ENCODE assay signal across 9 cellular contexts in the genomic region with DNA sequence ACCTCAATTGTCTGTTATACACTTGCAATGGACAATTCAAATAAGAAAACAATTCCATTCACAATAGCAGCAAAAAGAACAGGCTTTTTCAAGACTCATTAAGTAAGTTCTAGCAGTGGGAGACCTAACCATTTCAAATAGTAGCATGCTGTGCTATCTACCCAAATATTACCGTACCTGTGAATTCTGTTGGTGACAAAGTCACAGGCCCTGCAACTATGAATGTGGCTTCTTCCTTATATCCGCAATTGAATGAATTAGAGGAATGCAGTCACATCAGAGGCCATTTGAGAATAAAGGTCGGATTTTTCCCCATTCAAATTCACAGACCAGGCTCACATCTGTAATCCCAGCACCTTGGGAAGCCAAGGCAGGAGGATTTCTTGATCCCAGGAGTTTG. TPM values are rescaled to one million over a fixed set of nuclear protein-coding genes. Genes with fewer than 3 reads are reported as not detected.
DNase-seq lines count a peak whose midpoint lies in the region; FAIRE-seq and TF ChIP-seq lines count a peak whose summit lies in the region.
"Had no signal": no experiment of that assay in that cellular context is flagged by ENCODE, and none has a peak within 500 bp of the region (broad histone marks: within the 10 kb centered on the region; RNA-seq: fewer than 3 reads in every experiment).

No MANE protein-coding gene starts in this region.

- H3K4me1 ChIP-seq in OCI-LY3 (ENCODE audit: low read length): peaks cover 33% of the 10 kb centered on the region
- H3K4me1 ChIP-seq in stomach: peaks cover 24 to 46% (median 37%) of the 10 kb centered on the region in 4 donors

- TF ChIP-seq CTCF in OCI-LY3 (IDR thresholded peaks at IDR 0.05; ENCODE audit: low read depth, low read length) (no peak), fibroblast of pulmonary artery (IDR thresholded peaks at IDR 0.05; ENCODE audit: low read length, missing control alignments) (no peak), stomach (IDR thresholded peaks at IDR 0.05) (no peak)

- peak overlapping the region; percentile 83 for H3K9ac ChIP-seq in OCI-LY3 (ENCODE audit: low read length)

- no peak for TF ChIP-seq POLR2A in stomach (IDR thresholded peaks at IDR 0.05)

- no peaks in the 10 kb centered on the region for H3K9me3 ChIP-seq in OCI-LY3 (ENCODE audit: insufficient read depth, low read length)
- H3K9me3 ChIP-seq in stomach: no peaks in the 10 kb centered on the region

- H3K4me1 Mint-ChIP-seq in T-helper 2 cell treated with Interferon-gamma antibody and Interleukin-4, amounts not matched to agents 5 μg/mL and 100 μg/mL, for 36 hours (ENCODE audit: low read depth): peaks cover 16% of the 10 kb centered on the region

- peak overlapping the region; percentile 92 for H3K4me2 ChIP-seq in OCI-LY3 (ENCODE audit: low read length)

- H2AFZ ChIP-seq in OCI-LY3 (ENCODE audit: low read depth, low read length): peak overlapping the region; percentile 84

- intact Hi-C loops in stomach (cut with DNase I; ENCODE audit: low total_unique reads): no loop called here
- intact Hi-C loops in head of caudate nucleus (cut with DNase I): no loop called here

- peak overlapping the region; percentile 85 for H3K4me3 ChIP-seq in OCI-LY3 (ENCODE audit: low read length)
- H3K4me3 ChIP-seq in fibroblast of pulmonary artery (replicated peaks; ENCODE audit: low read depth, low read length): peak overlapping the region; percentile 65
- H3K4me3 ChIP-seq in stomach: peak overlapping the region; percentile 62 to 89 (median 76)

- peaks cover 4% of the 10 kb centered on the region; the same call in 1 of the 2 replicates for H4K20me1 ChIP-seq in OCI-LY3 (ENCODE audit: insufficient read depth, low read length)

- H3K9me3 Mint-ChIP-seq in T-helper 2 cell treated with Interferon-gamma antibody and Interleukin-4, amounts not matched to agents 5 μg/mL and 100 μg/mL, for 36 hours: no peaks in the 10 kb centered on the region

- H3K27ac ChIP-seq in OCI-LY3 (ENCODE audit: low read length) (peak overlapping the region; percentile 47), stomach (peak overlapping the region; percentile 60 to 90 (median 75))

- peak overlapping the region; percentile 26 for H3K27ac Mint-ChIP-seq in T-helper 2 cell treated with Interferon-gamma antibody and Interleukin-4, amounts not matched to agents 5 μg/mL and 100 μg/mL, for 36 hours

- no peaks in the 10 kb centered on the region for H3K27me3 ChIP-seq in OCI-LY3 (ENCODE audit: low read depth, low read length)
- H3K27me3 ChIP-seq in stomach: no peaks in the 10 kb centered on the region

- peaks cover 10% of the 10 kb centered on the region for H3K27me3 Mint-ChIP-seq in T-helper 2 cell treated with Interferon-gamma antibody and Interleukin-4, amounts not matched to agents 5 μg/mL and 100 μg/mL, for 36 hours (ENCODE audit: low read depth)

- no peak for TF ChIP-seq EP300 in stomach (IDR thresholded peaks at IDR 0.05)

- peaks cover 1% of the 10 kb centered on the region for H3K36me3 Mint-ChIP-seq in T-helper 2 cell treated with Interferon-gamma antibody and Interleukin-4, amounts not matched to agents 5 μg/mL and 100 μg/mL, for 36 hours (ENCODE audit: low read depth)

- FAIRE-seq in RCC 7860 (lab: Jason Lieb, UNC): no peak
- FAIRE-seq: D721Med had no signal

- peaks cover 23% of the 10 kb centered on the region for H3K79me2 ChIP-seq in OCI-LY3 (ENCODE audit: low read length)

- H3K4me3 Mint-ChIP-seq in T-helper 2 cell treated with Interferon-gamma antibody and Interleukin-4, amounts not matched to agents 5 μg/mL and 100 μg/mL, for 36 hours: peak overlapping the region; percentile 86

- no peak for DNase-seq in T-helper 2 cell treated with Interferon-gamma antibody and Interleukin-4, amounts not matched to agents 5 μg/mL and 100 μg/mL, for 36 hours (ENCODE audit: low spot score)
- DNase-seq in T-helper 2 cell (no peak), fibroblast of pulmonary artery (ENCODE audit: low read depth) (no peak), stomach (no peak), head of caudate nucleus (no peak), RCC 7860 (ENCODE audit: low spot score) (no peak), NOMO-1 treated with dmso at 0.1 percent for 144 hours (lab: John Stamatoyannopoulos, UW; ENCODE audit: unreplicated experiment) (no peak)

- 17 to 37% (median 20%) methylated on average over 3 of the region's 3 CpGs for WGBS in stomach, 5 donors

- H3K36me3 ChIP-seq in OCI-LY3 (replicated peaks; ENCODE audit: low read depth, low read length) (peaks cover 6% of the 10 kb centered on the region), stomach (peaks cover 0 to 15% (median 8%) of the 10 kb centered on the region in 4 donors)

RNA-seq across cellular contexts. Expression of a gene that starts 0.8 kb away (rescaled TPM):
- 100 to 1,000 TPM in 1 of 5 donors, 10 to 100 TPM in 4; 23.3 to 187 (median 49.0) TPM for total RNA-seq in stomach
- polyA plus RNA-seq in stomach: 10 to 100 TPM; 84.0 to 97.7 (median 95.6) TPM

RNA-seq across cellular contexts. Expression of a gene that starts 5.5 kb away (rescaled TPM):
- total RNA-seq in stomach: 100 to 1,000 TPM in 1 of 5 donors, 10 to 100 TPM in 2, 1 to 10 TPM in 2; 5.8 to 149 (median 12.5) TPM
- polyA plus RNA-seq in stomach: 10 to 100 TPM; 20.8 to 24.5 (median 22.6) TPM

RNA-seq across cellular contexts. Expression of a gene that starts 14.4 kb away (rescaled TPM):
- 100 to 1,000 TPM in 4 of 5 donors, 10 to 100 TPM in 1; 20.7 to 364 (median 162) TPM for total RNA-seq in stomach
- polyA plus RNA-seq in stomach: 10 to 100 TPM; 27.7 to 54.4 (median 33.9) TPM

RNA-seq across cellular contexts. Expression of a gene that starts 25.9 kb away (rescaled TPM):
- 100 to 1,000 TPM in 1 of 5 donors, 10 to 100 TPM in 3, 1 to 10 TPM in 1; 9.9 to 106 (median 30.7) TPM for total RNA-seq in stomach
- polyA plus RNA-seq in stomach: 100 to 1,000 TPM in 1 of 3 donors, 10 to 100 TPM in 2; 78.8 to 100 (median 83.4) TPM

RNA-seq across cellular contexts. Expression of a gene that starts 29.2 kb away (rescaled TPM):
- total RNA-seq in stomach: 100 to 1,000 TPM in 1 of 5 donors, 10 to 100 TPM in 3, 1 to 10 TPM in 1; 6.7 to 102 (median 57.8) TPM
- polyA plus RNA-seq in stomach: 10 to 100 TPM; 15.4 to 19.7 (median 16.2) TPM
